In the genomic region with DNA sequence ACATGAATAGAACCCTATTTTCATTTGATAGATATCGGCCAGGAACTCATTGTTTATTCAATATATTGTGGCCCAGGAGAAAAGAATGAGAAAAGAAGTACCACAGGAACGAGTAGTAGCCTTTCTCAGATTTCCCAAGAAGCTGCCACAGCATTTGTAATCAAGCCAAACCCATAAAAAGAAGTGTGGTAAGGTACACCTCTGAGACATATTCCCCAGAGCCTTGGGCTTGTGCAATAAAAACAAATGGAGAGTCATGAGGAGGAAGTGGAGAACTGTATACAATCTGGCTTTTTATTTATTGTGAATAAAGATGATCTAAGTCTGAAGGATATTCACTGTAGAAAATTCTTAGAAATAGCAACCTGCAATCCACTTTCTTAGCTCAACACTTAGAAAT, we compare ENCODE assay signal across 17 cellular contexts. TPM values are rescaled to one million over a fixed set of nuclear protein-coding genes. Genes with fewer than 3 reads are reported as not detected.
A peak's percentile ranks its signal among the peaks of the same experiment; 100 is the strongest.
DNase-seq lines count a peak whose midpoint lies in the region; ATAC-seq, FAIRE-seq and TF ChIP-seq lines count a peak whose summit lies in the region.
"Had no signal": no experiment of that assay in that cellular context is flagged by ENCODE, and none has a peak within 500 bp of the region (broad histone marks: within the 10 kb centered on the region; RNA-seq: fewer than 3 reads in every experiment).

No MANE protein-coding gene starts in this region.

- DNase-seq in DMS79 treated with DMSO at 0.1 percent for 48 hours (lab: John Stamatoyannopoulos, UW) (peak; percentile 92), NB4 (ENCODE audit: low read depth) (peak; percentile 82), caudate nucleus (lab: John Stamatoyannopoulos, UW) (no peak), psoas muscle (no peak), putamen (ENCODE audit: low spot score) (no peak), GM12891 (ENCODE audit: insufficient read length, low spot score) (no peak), epidermal melanocyte (ENCODE audit: insufficient read length, low spot score) (no peak)
- DNase-seq: activated effector memory CD4-positive, alpha-beta T cell treated with Interleukin-2 at 50 U/mL for 16 hours; colonic mucosa; NCI-H1436; nucleus accumbens; stimulated activated CD4-positive, alpha-beta T cell treated with anti-CD3 and anti-CD28 coated beads, Interleukin-4, amount 100 ng/mL, for 1 hour; stimulated activated naive CD8-positive, alpha-beta T cell treated with anti-CD3 and anti-CD28 coated beads, Interleukin-15, amount 100 ng/mL, for 72 hours had no signal

- peaks cover 0 to 4% (median 0%) of the 10 kb centered on the region in 3 donors for H3K27me3 ChIP-seq in psoas muscle (ENCODE audit: insufficient read depth in 3 of 3, low read length in 2 of 3)
- H3K27me3 ChIP-seq: colonic mucosa, gastroesophageal sphincter had no signal

- WGBS in psoas muscle, 3 donors, result 38 to 52% (median 41%) methylated on average over 2 of the region's 2 CpGs

- no peak for TF ChIP-seq POLR2A in NB4 (IDR thresholded peaks at IDR 0.05; ENCODE audit: extremely low read depth, insufficient read length)
- no peak for TF ChIP-seq POLR2A in GM12891 (IDR thresholded peaks at IDR 0.05; ENCODE audit: low read depth, low read length)

- no peaks in the 10 kb centered on the region for H3K4me1 ChIP-seq in psoas muscle
- H3K4me1 ChIP-seq: colonic mucosa had no signal

- H3K4me3 ChIP-seq in NB4 (ENCODE audit: low read depth, low read length) (no peak overlapping the region), psoas muscle (no peak overlapping the region)
- H3K4me3 ChIP-seq: colonic mucosa, gastroesophageal sphincter had no signal

- no peak for TF ChIP-seq CTCF in NB4 (IDR thresholded peaks at IDR 0.05; ENCODE audit: low read depth, low read length)
- no peak for TF ChIP-seq CTCF in psoas muscle (IDR thresholded peaks at IDR 0.05)

- ATAC-seq in psoas muscle, result peak in 3 of 4 donors; percentile 63 to 90 (median 80)
- ATAC-seq in HG02852 (IDR thresholded peaks at IDR 0.05; ENCODE audit: unreplicated experiment), result no peak
- ATAC-seq: gastroesophageal sphincter; stimulated activated naive CD8-positive, alpha-beta T cell treated with anti-CD3 and anti-CD28 coated beads, Interleukin-15, amount 100 ng/mL, for 72 hours had no signal

- no peaks in the 10 kb centered on the region for H3K9me3 ChIP-seq in psoas muscle
- H3K9me3 ChIP-seq: colonic mucosa, gastroesophageal sphincter had no signal

- no peak for FAIRE-seq in GM12891 (lab: Jason Lieb, UNC)
- FAIRE-seq: H1, HTR-8/SVneo had no signal

- H3K36me3 ChIP-seq in psoas muscle (ENCODE audit: insufficient read depth in 1 of 2, low read depth in 1 of 2), result no peaks in the 10 kb centered on the region
- H3K36me3 ChIP-seq: colonic mucosa, gastroesophageal sphincter had no signal

- intact Hi-C loops in psoas muscle (cut with DNase I), result no loop called here

- H3K27ac ChIP-seq in caudate nucleus (ENCODE audit: low read depth, low read length) (peak overlapping the region; percentile 92), psoas muscle (no peak overlapping the region)
- H3K27ac ChIP-seq: colonic mucosa, gastroesophageal sphincter had no signal

TF ChIP-seq in GM12891, 5 proteins besides CTCF, POLR2A, EP300 and RAD21:
- TF ChIP-seq TAF1 (IDR thresholded peaks at IDR 0.05; ENCODE audit: low read depth, low read length) (no peak), SPI1 (IDR thresholded peaks at IDR 0.05; ENCODE audit: low read depth, low read length) (no peak), PAX5 (IDR thresholded peaks at IDR 0.05; ENCODE audit: insufficient read depth, low read length, severe bottlenecking) (no peak)
TF ChIP-seq in GM12891: peak in this region for 0.

RNA-seq across cellular contexts. Expression of a gene that starts 36.7 kb away (rescaled TPM):
- under 1 TPM in 2 of 4 donors, not detected in 2; 0.14 to 0.17 TPM for total RNA-seq in psoas muscle
- under 1 TPM; 0.03 to 0.09 (median 0.08) TPM for polyA plus RNA-seq in psoas muscle
- polyA plus RNA-seq in GM12891 (2012; ENCODE audit: low read depth, missing spikeins), result 0.13 TPM

Comparison
In these comparisons a context has a peak if more than half of its experiments do, and no peak if none do; other contexts are left out.
1. DNase-seq: peak in DMS79 treated with DMSO at 0.1 percent for 48 hours (single experiment) and NB4 (single experiment); none in caudate nucleus (0 of 61), psoas muscle (0 of 2), putamen (single experiment), GM12891 (single experiment) and epidermal melanocyte (single experiment).